In genomic region chr7:1558181-1558811, GRCh38 we compare ENCODE assay signal across 14 cellular contexts. TPM values are rescaled to one million over a fixed set of nuclear protein-coding genes. Genes with fewer than 3 reads are reported as not detected.
DNase-seq lines count a peak whose midpoint lies in the region; ATAC-seq, FAIRE-seq and TF ChIP-seq lines count a peak whose summit lies in the region.
"Had no signal": no experiment of that assay in that cellular context is flagged by ENCODE, and none has a peak within 500 bp of the region (broad histone marks: within the 10 kb centered on the region; RNA-seq: fewer than 3 reads in every experiment).

No MANE protein-coding gene starts in this region.

- in situ Hi-C loops in K562 (cut with MboI) = no loop called here

- no peak for TF ChIP-seq EP300 in K562 (IDR thresholded peaks at IDR 0.05; ENCODE audit: low read length)

- TF ChIP-seq POLR2A in K562 (conservative IDR thresholded peaks at IDR 0.05) = no peak

- H3K79me2 ChIP-seq in K562 (ENCODE audit: control insufficient read depth, insufficient read depth, low read length) = no peaks in the 10 kb centered on the region

- no TSS peak for BruUV-seq in K562 (replicated peaks; lab: Mats Ljungman, UMichigan)

- H3K4me2 ChIP-seq in K562 (ENCODE audit: insufficient read depth, low read length) = peak overlapping the region; percentile 60

- no peaks in the 10 kb centered on the region for H3K9me1 ChIP-seq in K562 (ENCODE audit: control insufficient read depth, insufficient read depth, low read length)

- ATAC-seq in activated naive CD4-positive, alpha-beta T cell treated with anti-CD3 and anti-CD28 coated beads, Interleukin-2, amount 50 U/mL, for 72 hours = no peak
- ATAC-seq in K562 (peak; percentile 83), HG03135 (IDR thresholded peaks at IDR 0.05; ENCODE audit: unreplicated experiment) (no peak), HG03039 (IDR thresholded peaks at IDR 0.05; ENCODE audit: unreplicated experiment) (no peak), left lobe of liver (no peak)
- ATAC-seq: activated CD8-positive, alpha-beta memory T cell treated with anti-CD3 and anti-CD28 coated beads, Interleukin-2, amount 10 ng/mL, durations not matched to agents 7 days and 5 days; stimulated activated memory B cell treated with anti-CD40 and anti-IgM and Interleukin-4, amounts not matched to agents 10 μg/mL and 1 μg/mL and 100 μg/mL, for 72 hours had no signal

- H3K36me3 ChIP-seq in K562 (ENCODE audit: control insufficient read depth, insufficient read depth, low read length) = no peaks in the 10 kb centered on the region
- H3K36me3 ChIP-seq: Peyer's patch had no signal

- intact Hi-C loops in K562 (cut with micrococcal nuclease) = loop anchor here (5.0 kb wide), 1 partner anchor 51 kb away; no protein-coding TSS in a partner anchor

- no peaks in the 10 kb centered on the region for H4K20me1 ChIP-seq in K562 (replicated peaks; ENCODE audit: control insufficient read depth, insufficient read depth, low read length)

- H3K27me3 ChIP-seq in K562 (ENCODE audit: control insufficient read depth in 2 of 2, insufficient read depth in 2 of 2, low read length in 2 of 2) = no peaks in the 10 kb centered on the region
- H3K27me3 ChIP-seq: Peyer's patch had no signal

- no peak overlapping the region for H3K27ac ChIP-seq in K562 (ENCODE audit: extremely low read depth, low read depth, low read length)
- H3K27ac ChIP-seq: Peyer's patch had no signal

- H3K9ac ChIP-seq in K562 (ENCODE audit: insufficient read depth in 1 of 2, low read depth in 2 of 2, low read length in 2 of 2) = peak overlapping the region in 1 of 2 experiments; percentile 74; a peak in 2 of 4 replicates

- H3K4me1 ChIP-seq in K562 (replicated peaks in 1 of 2; ENCODE audit: control insufficient read depth in 2 of 2, insufficient read depth in 2 of 2, low read length in 2 of 2) = peaks cover 0 to 78% of the 10 kb centered on the region in 2 experiments; a peak in 4 of 5 replicates

- peak overlapping the region; percentile 88 for H2AFZ ChIP-seq in K562 (ENCODE audit: low read depth, low read length)

- H3K36me3 Mint-ChIP-seq in activated naive CD4-positive, alpha-beta T cell treated with anti-CD3 and anti-CD28 coated beads, Interleukin-2, amount 50 U/mL, for 72 hours = no peaks in the 10 kb centered on the region
- H3K36me3 Mint-ChIP-seq: activated CD8-positive, alpha-beta memory T cell treated with anti-CD3 and anti-CD28 coated beads, Interleukin-2, amount 10 ng/mL, durations not matched to agents 7 days and 5 days; stimulated activated memory B cell treated with anti-CD40 and anti-IgM and Interleukin-4, amounts not matched to agents 10 μg/mL and 1 μg/mL and 100 μg/mL, for 72 hours had no signal

- peak; percentile 55 to 77 for TF ChIP-seq RAD21 in K562 (CRISPR knock-in tag; conservative IDR thresholded peaks at IDR 0.05 in 1 of 2, IDR thresholded peaks at IDR 0.05 in 1 of 2)

- WGBS in K562 (ENCODE audit: insufficient coverage, low coverage, missing lambda C conversion rate) = 17% methylated on average over 23 of the region's 24 CpGs

- H3K4me3 ChIP-seq in K562 = no peak overlapping the region
- H3K4me3 ChIP-seq: Peyer's patch had no signal

- no peak for DNase-seq in activated naive CD4-positive, alpha-beta T cell treated with anti-CD3 and anti-CD28 coated beads, Interleukin-2, amount 50 U/mL, for 72 hours (ENCODE audit: low spot score in 2 of 2)
- DNase-seq in activated naive CD4-positive, alpha-beta T cell treated with Interleukin-2 at 50 U/mL for 16 hours = no peak
- DNase-seq in K562 (ENCODE audit: extremely low read depth in 1 of 4, low spot score in 3 of 4) (peak in 3 of 4 experiments; percentile 42 to 70 (median 67)), left kidney (ENCODE audit: low read depth, low spot score) (peak; percentile 79), urothelium cell line (ENCODE audit: low spot score) (no peak), left lobe of liver (ENCODE audit: low spot score) (no peak)
- DNase-seq: activated CD8-positive, alpha-beta memory T cell treated with anti-CD3 and anti-CD28 coated beads, Interleukin-2, amount 10 ng/mL, durations not matched to agents 7 days and 5 days; C1 segment of cervical spinal cord; caudate nucleus; Peyer's patch had no signal

- H3K27ac Mint-ChIP-seq in activated naive CD4-positive, alpha-beta T cell treated with anti-CD3 and anti-CD28 coated beads, Interleukin-2, amount 50 U/mL, for 72 hours = peak overlapping the region; percentile 44 to 61
- H3K27ac Mint-ChIP-seq: activated CD8-positive, alpha-beta memory T cell treated with anti-CD3 and anti-CD28 coated beads, Interleukin-2, amount 10 ng/mL, durations not matched to agents 7 days and 5 days; stimulated activated memory B cell treated with anti-CD40 and anti-IgM and Interleukin-4, amounts not matched to agents 10 μg/mL and 1 μg/mL and 100 μg/mL, for 72 hours had no signal

- POLR2A ChIA-PET in K562 (lab: Yijun Ruan, JAX) = interaction anchor here (0.5 to 0.6 kb wide), 2 partner anchors 577 to 1405 kb away, joined by 3 read pairs; no protein-coding TSS in a partner anchor

- peak; percentile 59 to 83 (median 79) for TF ChIP-seq CTCF in K562 (IDR thresholded peaks at IDR 0.05 in 2 of 3, conservative IDR thresholded peaks at IDR 0.05 in 1 of 3; ENCODE audit: insufficient read depth in 2 of 3, low read depth in 1 of 3, low read length in 3 of 3)

- peak; percentile 57 for FAIRE-seq in K562 (lab: Jason Lieb, UNC)
- peak; percentile 95 for FAIRE-seq in urothelium cell line (lab: Jason Lieb, UNC)

- H3K9me3 ChIP-seq in K562 (replicated peaks; ENCODE audit: control insufficient read depth, insufficient read depth, low read depth, low read length) = no peaks in the 10 kb centered on the region
- H3K9me3 ChIP-seq: Peyer's patch had no signal

- CTCF ChIA-PET in K562 (lab: Yijun Ruan, JAX; ENCODE audit: low intra/inter-chr PET ratio) = interaction anchor here (0.7 to 1.8 kb wide), 3 partner anchors 27 to 332 kb away, joined by 3 to 9 read pairs (median 4); partner anchors contain the start of gene INTS1

- no peaks in the 10 kb centered on the region for H3K9me3 Mint-ChIP-seq in activated naive CD4-positive, alpha-beta T cell treated with anti-CD3 and anti-CD28 coated beads, Interleukin-2, amount 50 U/mL, for 72 hours
- H3K9me3 Mint-ChIP-seq: stimulated activated memory B cell treated with anti-CD40 and anti-IgM and Interleukin-4, amounts not matched to agents 10 μg/mL and 1 μg/mL and 100 μg/mL, for 72 hours had no signal

RNA-seq across cellular contexts. Expression of gene TMEM184A, which starts 2.3 kb away (rescaled TPM):
- under 1 TPM; 0.12 to 0.73 TPM for total RNA-seq in activated naive CD4-positive, alpha-beta T cell treated with anti-CD3 and anti-CD28 coated beads, Interleukin-2, amount 50 U/mL, for 72 hours
- total RNA-seq in K562 (2011; cell fraction: chromatin; rRNA removed; ENCODE audit: low replicate concordance) = 0.32 and 2.6 TPM in 2 replicates
- 0.66 and 1.5 TPM in 2 replicates for total RNA-seq in K562 (2011; cell fraction: nucleolus; rRNA removed)
- total RNA-seq in K562 (2011; cell fraction: nucleoplasm; rRNA removed) = 0.29 and 1.8 TPM in 2 replicates
- total RNA-seq in K562 (2014; rRNA removed) = 0.18 TPM in 1 of 2 replicates, not detected in the other
- total RNA-seq in K562 (2014; rRNA removed; fragmentation: Illumina TruSeq; extraction: Trizol) = not detected in 2 replicates
- total RNA-seq in K562 (2015; rRNA removed; fragmentation: Illumina TruSeq; extraction: Trizol) = not detected in 2 replicates
- total RNA-seq in K562 (2021) = 0.11 and 0.31 TPM in 2 replicates
- 0.10 and 0.20 TPM in 2 replicates for polyA plus RNA-seq in K562 (2011; rRNA removed)
- polyA plus RNA-seq in K562 (2011; cell fraction: cytosol; rRNA removed) = 0.12 and 0.72 TPM in 2 replicates
- polyA plus RNA-seq in K562 (2011; cell fraction: nucleus; rRNA removed) = 0.53 and 1.7 TPM in 2 replicates
- polyA plus RNA-seq in K562 (2012) = 0.04 and 0.12 TPM in 2 replicates
- not detected in 2 replicates for polyA plus RNA-seq in K562 (2014; fragmentation: Illumina TruSeq; extraction: Trizol)
- not detected for polyA plus RNA-seq in K562 (2014; fragmentation: Nextera tagmentation; extraction: Ambion mirVana)
- not detected in 2 replicates for polyA plus RNA-seq in K562 (2014; rRNA removed)
- polyA minus RNA-seq in K562 (2011; rRNA and poly(A)+ RNA removed) = 0.14 and 0.15 TPM in 2 replicates
- 0.19 and 0.27 TPM in 2 replicates for polyA minus RNA-seq in K562 (2011; cell fraction: cytosol; rRNA and poly(A)+ RNA removed)
- 0.89 and 1.1 TPM in 2 replicates for polyA minus RNA-seq in K562 (2011; cell fraction: nucleus; rRNA and poly(A)+ RNA removed)
- 44.6 TPM for total RNA-seq in left lobe of liver
- total RNA-seq: activated CD8-positive, alpha-beta memory T cell treated with anti-CD3 and anti-CD28 coated beads, Interleukin-2, amount 10 ng/mL, durations not matched to agents 7 days and 5 days; pulmonary artery endothelial cell had no signal

RNA-seq across cellular contexts. Expression of gene PSMG3, which starts 11.5 kb away (rescaled TPM):
- total RNA-seq in activated naive CD4-positive, alpha-beta T cell treated with anti-CD3 and anti-CD28 coated beads, Interleukin-2, amount 50 U/mL, for 72 hours = 10 to 100 TPM; 26.8 to 36.4 TPM
- total RNA-seq in K562 (2011; cell fraction: chromatin; rRNA removed; ENCODE audit: low replicate concordance) = 26.2 and 74.4 TPM in 2 replicates
- total RNA-seq in K562 (2011; cell fraction: nucleolus; rRNA removed) = 89.7 and 92.9 TPM in 2 replicates
- 63.3 and 66.8 TPM in 2 replicates for total RNA-seq in K562 (2011; cell fraction: nucleoplasm; rRNA removed)
- total RNA-seq in K562 (2014; rRNA removed) (122 and 132 TPM in 2 replicates), K562 (2014; rRNA removed; fragmentation: Illumina TruSeq; extraction: Trizol) (46.5 and 57.2 TPM in 2 replicates), K562 (2015; rRNA removed; fragmentation: Illumina TruSeq; extraction: Trizol) (81.5 and 83.4 TPM in 2 replicates), K562 (2021) (77.3 and 80.1 TPM in 2 replicates), left lobe of liver (10.7 TPM)
- polyA plus RNA-seq in K562 (2011; rRNA removed) (93.6 and 96.3 TPM in 2 replicates), K562 (2014; fragmentation: Illumina TruSeq; extraction: Trizol) (54.0 and 64.6 TPM in 2 replicates), K562 (2014; fragmentation: Nextera tagmentation; extraction: Ambion mirVana) (10 to 100 TPM; 34.8 to 55.3 TPM), K562 (2014; rRNA removed) (121 and 136 TPM in 2 replicates)
- 110 and 136 TPM in 2 replicates for polyA plus RNA-seq in K562 (2011; cell fraction: cytosol; rRNA removed)
- polyA plus RNA-seq in K562 (2011; cell fraction: nucleus; rRNA removed) = 144 and 158 TPM in 2 replicates
- 65.4 and 71.5 TPM in 2 replicates for polyA plus RNA-seq in K562 (2012)
- 20.1 and 30.9 TPM in 2 replicates for polyA minus RNA-seq in K562 (2011; rRNA and poly(A)+ RNA removed)
- 22.6 and 24.3 TPM in 2 replicates for polyA minus RNA-seq in K562 (2011; cell fraction: cytosol; rRNA and poly(A)+ RNA removed)
- 12.3 and 13.9 TPM in 2 replicates for polyA minus RNA-seq in K562 (2011; cell fraction: nucleus; rRNA and poly(A)+ RNA removed)

RNA-seq across cellular contexts. Expression of gene MAFK, which starts 27.8 kb away (rescaled TPM):
- 10 to 100 TPM; 34.1 to 37.3 TPM for total RNA-seq in activated naive CD4-positive, alpha-beta T cell treated with anti-CD3 and anti-CD28 coated beads, Interleukin-2, amount 50 U/mL, for 72 hours
- total RNA-seq in K562 (2011; cell fraction: chromatin; rRNA removed; ENCODE audit: low replicate concordance) = 8.5 and 20.5 TPM in 2 replicates
- total RNA-seq in K562 (2011; cell fraction: nucleolus; rRNA removed) = 11.2 and 12.1 TPM in 2 replicates
- 5.1 and 7.6 TPM in 2 replicates for total RNA-seq in K562 (2011; cell fraction: nucleoplasm; rRNA removed)
- total RNA-seq in K562 (2014; rRNA removed) = 11.7 and 15.6 TPM in 2 replicates
- total RNA-seq in K562 (2014; rRNA removed; fragmentation: Illumina TruSeq; extraction: Trizol) = 1.1 and 1.3 TPM in 2 replicates
- 4.7 and 5.5 TPM in 2 replicates for total RNA-seq in K562 (2015; rRNA removed; fragmentation: Illumina TruSeq; extraction: Trizol)
- total RNA-seq in K562 (2021) = 17.6 and 24.4 TPM in 2 replicates
- 2.1 and 4.9 TPM in 2 replicates for polyA plus RNA-seq in K562 (2011; rRNA removed)
- 3.8 and 5.1 TPM in 2 replicates for polyA plus RNA-seq in K562 (2011; cell fraction: cytosol; rRNA removed)
- polyA plus RNA-seq in K562 (2011; cell fraction: nucleus; rRNA removed) = 9.8 and 26.1 TPM in 2 replicates
- polyA plus RNA-seq in K562 (2012) = 11.2 and 12.1 TPM in 2 replicates
- 3.7 and 6.9 TPM in 2 replicates for polyA plus RNA-seq in K562 (2014; fragmentation: Illumina TruSeq; extraction: Trizol)
- under 1 TPM; 0.04 to 0.07 TPM for polyA plus RNA-seq in K562 (2014; fragmentation: Nextera tagmentation; extraction: Ambion mirVana)
- polyA plus RNA-seq in K562 (2014; rRNA removed) = 12.8 and 13.5 TPM in 2 replicates
- 0.66 and 1.1 TPM in 2 replicates for polyA minus RNA-seq in K562 (2011; rRNA and poly(A)+ RNA removed)
- polyA minus RNA-seq in K562 (2011; cell fraction: cytosol; rRNA and poly(A)+ RNA removed) = 5.5 and 7.7 TPM in 2 replicates
- 3.6 and 3.8 TPM in 2 replicates for polyA minus RNA-seq in K562 (2011; cell fraction: nucleus; rRNA and poly(A)+ RNA removed)
- 11.6 TPM for total RNA-seq in left lobe of liver

RNA-seq across cellular contexts. Expression of gene INTS1, which starts 54.1 kb away (rescaled TPM):
- 10 to 100 TPM; 84.6 to 85.0 TPM for total RNA-seq in activated naive CD4-positive, alpha-beta T cell treated with anti-CD3 and anti-CD28 coated beads, Interleukin-2, amount 50 U/mL, for 72 hours
- total RNA-seq in K562 (2011; cell fraction: chromatin; rRNA removed; ENCODE audit: low replicate concordance) = 67.2 and 276 TPM in 2 replicates
- total RNA-seq in K562 (2011; cell fraction: nucleolus; rRNA removed) = 199 and 200 TPM in 2 replicates
- 92.5 and 92.7 TPM in 2 replicates for total RNA-seq in K562 (2011; cell fraction: nucleoplasm; rRNA removed)
- total RNA-seq in K562 (2014; rRNA removed) = 34.9 and 39.7 TPM in 2 replicates
- total RNA-seq in K562 (2014; rRNA removed; fragmentation: Illumina TruSeq; extraction: Trizol) = 4.1 and 6.8 TPM in 2 replicates
- 19.2 and 20.1 TPM in 2 replicates for total RNA-seq in K562 (2015; rRNA removed; fragmentation: Illumina TruSeq; extraction: Trizol)
- 105 and 119 TPM in 2 replicates for total RNA-seq in K562 (2021)
- polyA plus RNA-seq in K562 (2011; rRNA removed) = 12.0 and 28.0 TPM in 2 replicates
- polyA plus RNA-seq in K562 (2011; cell fraction: cytosol; rRNA removed) = 17.5 and 46.7 TPM in 2 replicates
- 146 and 297 TPM in 2 replicates for polyA plus RNA-seq in K562 (2011; cell fraction: nucleus; rRNA removed)
- 62.7 and 64.6 TPM in 2 replicates for polyA plus RNA-seq in K562 (2012)
- 18.5 and 66.3 TPM in 2 replicates for polyA plus RNA-seq in K562 (2014; fragmentation: Illumina TruSeq; extraction: Trizol)
- 1 to 10 TPM in 1 of 2 experiments, under 1 TPM in 1; 0.34 to 1.7 TPM for polyA plus RNA-seq in K562 (2014; fragmentation: Nextera tagmentation; extraction: Ambion mirVana)
- 46.7 and 55.1 TPM in 2 replicates for polyA plus RNA-seq in K562 (2014; rRNA removed)
- polyA minus RNA-seq in K562 (2011; rRNA and poly(A)+ RNA removed) = 9.8 and 11.1 TPM in 2 replicates
- polyA minus RNA-seq in K562 (2011; cell fraction: cytosol; rRNA and poly(A)+ RNA removed) = 38.7 and 69.3 TPM in 2 replicates
- polyA minus RNA-seq in K562 (2011; cell fraction: nucleus; rRNA and poly(A)+ RNA removed) = 52.6 and 57.9 TPM in 2 replicates
- total RNA-seq in left lobe of liver = 55.5 TPM

Comparison
In these comparisons a context has a peak if more than half of its experiments do, and no peak if none do; other contexts are left out.
1. DNase-seq: peak in K562 (3 of 4) and left kidney (single experiment); none in activated naive CD4-positive, alpha-beta T cell treated with anti-CD3 and anti-CD28 coated beads, Interleukin-2, amount 50 U/mL, for 72 hours (0 of 2), activated naive CD4-positive, alpha-beta T cell treated with Interleukin-2 at 50 U/mL for 16 hours (single experiment), urothelium cell line (single experiment) and left lobe of liver (single experiment).
2. RNA of gene TMEM184A, which starts 2.3 kb away (total RNA-seq): 44.6 TPM in left lobe of liver (single experiment); 0.12 to 0.73 TPM in activated naive CD4-positive, alpha-beta T cell treated with anti-CD3 and anti-CD28 coated beads, Interleukin-2, amount 50 U/mL, for 72 hours and 0.11 to 2.6 TPM in K562; every median in the first group is over 10 times any median in the second.